18 cellular contexts compared by ENCODE assay signal in genomic region chr7:134823400-134823799, GRCh38. TPM values are rescaled to one million over a fixed set of nuclear protein-coding genes. Genes with fewer than 3 reads are reported as not detected.
DNase-seq lines count a peak whose midpoint lies in the region; ATAC-seq and TF ChIP-seq lines count a peak whose summit lies in the region.
"Had no signal": no experiment of that assay in that cellular context is flagged by ENCODE, and none has a peak within 500 bp of the region (broad histone marks: within the 10 kb centered on the region; RNA-seq: fewer than 3 reads in every experiment).

No MANE protein-coding gene starts in this region.

- peak overlapping the region; percentile 92 to 93 for H3K27ac ChIP-seq in thoracic aorta
- no peak overlapping the region for H3K27ac ChIP-seq in CD4-positive, alpha-beta memory T cell (ENCODE audit: low read depth, low read length)

- no peaks in the 10 kb centered on the region for H3K9me3 ChIP-seq in thoracic aorta
- H3K9me3 ChIP-seq in CD4-positive, alpha-beta memory T cell (ENCODE audit: control insufficient read depth in 1 of 2, low read length in 2 of 2), result no peaks in the 10 kb centered on the region

- DNase-seq in HFFc6 (peak; percentile 64), chondrocyte (ENCODE audit: low spot score) (no peak), hepatic stellate cell (ENCODE audit: low spot score) (peak; percentile 22), thoracic aorta (ENCODE audit: low spot score) (no peak), globus pallidus (ENCODE audit: low spot score) (no peak)
- no peak for DNase-seq in CD4-positive, alpha-beta memory T cell
- no peak for DNase-seq in activated CD4-positive, alpha-beta T cell treated with anti-CD3 and anti-CD28 coated beads, Interleukin-2, amount 10 ng/mL, durations not matched to agents 24 days and 14 days
- DNase-seq: activated CD4-positive, alpha-beta T cell treated with anti-CD3 and anti-CD28 coated beads, Interleukin-2, amount 50 U/mL, for 48 hours; activated T-cell treated with anti-CD3 and anti-CD28 coated beads, Interleukin-2, amount 50 U/mL, for 72 hours; erythroblast; NCI-H1436; NCI-H2227 treated with DMSO at 0.1 percent for 48 hours; SHP77; small intestine; stimulated activated naive CD8-positive, alpha-beta T cell treated with anti-CD3 and anti-CD28 coated beads, Interleukin-15, Interleukin-2, amounts not matched to agents 100 U/mL and 50 U/mL, for 24 hours had no signal

- H3K9me3 Mint-ChIP-seq in HFFc6 (peaks cover 29% of the 10 kb centered on the region), chondrocyte (ENCODE audit: low read depth) (no peaks in the 10 kb centered on the region)
- no peaks in the 10 kb centered on the region for H3K9me3 Mint-ChIP-seq in CD4-positive, alpha-beta memory T cell
- H3K9me3 Mint-ChIP-seq in activated CD4-positive, alpha-beta T cell treated with anti-CD3 and anti-CD28 coated beads, Interleukin-2, amount 10 ng/mL, durations not matched to agents 24 days and 14 days, result no peaks in the 10 kb centered on the region
- H3K9me3 Mint-ChIP-seq: activated T-cell treated with anti-CD3 and anti-CD28 coated beads, Interleukin-2, amount 50 U/mL, for 72 hours had no signal

- no peaks in the 10 kb centered on the region for H3K36me3 ChIP-seq in thoracic aorta
- no peaks in the 10 kb centered on the region for H3K36me3 ChIP-seq in CD4-positive, alpha-beta memory T cell (ENCODE audit: insufficient read depth, low read length)

- H3K4me3 Mint-ChIP-seq in HFFc6, result peak overlapping the region; percentile 75
- H3K4me3 Mint-ChIP-seq in chondrocyte (ENCODE audit: unreplicated experiment), result peak overlapping the region; percentile 9
- no peak overlapping the region for H3K4me3 Mint-ChIP-seq in CD4-positive, alpha-beta memory T cell
- no peak overlapping the region for H3K4me3 Mint-ChIP-seq in activated CD4-positive, alpha-beta T cell treated with anti-CD3 and anti-CD28 coated beads, Interleukin-2, amount 10 ng/mL, durations not matched to agents 24 days and 14 days
- H3K4me3 Mint-ChIP-seq: activated T-cell treated with anti-CD3 and anti-CD28 coated beads, Interleukin-2, amount 50 U/mL, for 72 hours had no signal

- POLR2A ChIA-PET in CD4-positive, alpha-beta memory T cell (lab: Charles Lee; ENCODE audit: partially characterized antibody), result no interaction called here

- peaks cover 50 to 90% of the 10 kb centered on the region in 2 donors for H3K4me1 ChIP-seq in thoracic aorta (ENCODE audit: control insufficient read depth in 1 of 2, low read depth in 2 of 2)
- H3K4me1 ChIP-seq in CD4-positive, alpha-beta memory T cell (ENCODE audit: insufficient read depth, low read length), result no peaks in the 10 kb centered on the region

- no peak for TF ChIP-seq CTCF in HFFc6 (IDR thresholded peaks at IDR 0.05)
- TF ChIP-seq CTCF in chondrocyte (IDR thresholded peaks at IDR 0.05), result no peak
- TF ChIP-seq CTCF in thoracic aorta (IDR thresholded peaks at IDR 0.05), result no peak

- H3K27ac Mint-ChIP-seq in HFFc6 (peak overlapping the region; percentile 85), chondrocyte (ENCODE audit: unreplicated experiment) (peak overlapping the region; percentile 97)
- no peak overlapping the region for H3K27ac Mint-ChIP-seq in CD4-positive, alpha-beta memory T cell
- no peak overlapping the region for H3K27ac Mint-ChIP-seq in activated CD4-positive, alpha-beta T cell treated with anti-CD3 and anti-CD28 coated beads, Interleukin-2, amount 10 ng/mL, durations not matched to agents 24 days and 14 days
- H3K27ac Mint-ChIP-seq: activated T-cell treated with anti-CD3 and anti-CD28 coated beads, Interleukin-2, amount 50 U/mL, for 72 hours had no signal

- H3K27me3 Mint-ChIP-seq in HFFc6 (ENCODE audit: insufficient read depth), result peaks cover 57% of the 10 kb centered on the region
- H3K27me3 Mint-ChIP-seq in chondrocyte (ENCODE audit: low read depth), result no peaks in the 10 kb centered on the region
- H3K27me3 Mint-ChIP-seq in CD4-positive, alpha-beta memory T cell, result peaks cover 2% of the 10 kb centered on the region in 2 donors
- no peaks in the 10 kb centered on the region for H3K27me3 Mint-ChIP-seq in activated CD4-positive, alpha-beta T cell treated with anti-CD3 and anti-CD28 coated beads, Interleukin-2, amount 10 ng/mL, durations not matched to agents 24 days and 14 days

- H3K4me3 ChIP-seq in thoracic aorta, result no peak overlapping the region
- no peak overlapping the region for H3K4me3 ChIP-seq in CD4-positive, alpha-beta memory T cell (ENCODE audit: low read length in 2 of 2)
- H3K4me3 ChIP-seq: K562, lung had no signal

- intact Hi-C loops in CD4-positive, alpha-beta memory T cell (cut with micrococcal nuclease), result no loop called here
- intact Hi-C loops in activated CD4-positive, alpha-beta T cell treated with anti-CD3 and anti-CD28 coated beads, Interleukin-2, amount 10 ng/mL, durations not matched to agents 24 days and 14 days (cut with micrococcal nuclease), result no loop called here

- no peak for ATAC-seq in thoracic aorta (ENCODE audit: insufficient number of reproducible peaks, low FRiP score, low read depth)
- no peak for ATAC-seq in HG03378 (IDR thresholded peaks at IDR 0.05; ENCODE audit: unreplicated experiment)
- ATAC-seq: activated T-cell treated with anti-CD3 and anti-CD28 coated beads, Interleukin-2, amount 50 U/mL, for 72 hours; K562; stimulated activated naive CD8-positive, alpha-beta T cell treated with anti-CD3 and anti-CD28 coated beads, Interleukin-15, Interleukin-2, amounts not matched to agents 100 U/mL and 50 U/mL, for 24 hours had no signal

- H3K36me3 Mint-ChIP-seq in HFFc6 (ENCODE audit: low read depth), result peaks cover 82% of the 10 kb centered on the region
- peaks cover 42% of the 10 kb centered on the region for H3K36me3 Mint-ChIP-seq in chondrocyte (ENCODE audit: low read depth)
- no peaks in the 10 kb centered on the region for H3K36me3 Mint-ChIP-seq in CD4-positive, alpha-beta memory T cell
- H3K36me3 Mint-ChIP-seq in activated CD4-positive, alpha-beta T cell treated with anti-CD3 and anti-CD28 coated beads, Interleukin-2, amount 10 ng/mL, durations not matched to agents 24 days and 14 days (ENCODE audit: low read depth), result no peaks in the 10 kb centered on the region

- peaks cover 92% of the 10 kb centered on the region for H3K4me1 Mint-ChIP-seq in HFFc6 (ENCODE audit: low read depth)
- peaks cover 92% of the 10 kb centered on the region for H3K4me1 Mint-ChIP-seq in chondrocyte (ENCODE audit: low read depth)
- no peaks in the 10 kb centered on the region for H3K4me1 Mint-ChIP-seq in CD4-positive, alpha-beta memory T cell
- no peaks in the 10 kb centered on the region for H3K4me1 Mint-ChIP-seq in activated CD4-positive, alpha-beta T cell treated with anti-CD3 and anti-CD28 coated beads, Interleukin-2, amount 10 ng/mL, durations not matched to agents 24 days and 14 days

- CTCF ChIA-PET in CD4-positive, alpha-beta memory T cell (lab: Charles Lee; ENCODE audit: partially characterized antibody), result no interaction called here

- no peaks in the 10 kb centered on the region for H3K27me3 ChIP-seq in thoracic aorta (replicated peaks; ENCODE audit: insufficient read depth)
- H3K27me3 ChIP-seq in CD4-positive, alpha-beta memory T cell (ENCODE audit: insufficient read depth, low read length), result no peaks in the 10 kb centered on the region

RNA-seq across cellular contexts. Expression of gene CALD1, which starts 44.0 kb away (rescaled TPM):
- 1,000 to 10,000 TPM; 1,066 to 1,726 (median 1,102) TPM for total RNA-seq in HFFc6 (2021; fragmentation: NEBNext Ultra II Directional; extraction: Animal tissue kit (Norgen Biotek cat#: 25700))
- total RNA-seq in chondrocyte (1,623 to 1,979 TPM (median 1,941 TPM) in 3 replicates), thoracic aorta (1,000 to 10,000 TPM in 1 of 2 donors, 100 to 1,000 TPM in 1; 912 to 1,038 TPM)
- not detected for total RNA-seq in CD4-positive, alpha-beta memory T cell
- polyA plus RNA-seq in CD4-positive, alpha-beta memory T cell, result under 1 TPM in 1 of 2 donors, not detected in 1; 0.13 TPM
- 7.2 and 8.2 TPM in 2 replicates for total RNA-seq in activated CD4-positive, alpha-beta T cell treated with anti-CD3 and anti-CD28 coated beads, Interleukin-2, amount 10 ng/mL, durations not matched to agents 24 days and 14 days
- polyA plus RNA-seq: K562 had no signal

Comparison
In these comparisons a context has a peak if more than half of its experiments do, and no peak if none do; other contexts are left out.
1. DNase-seq: peak in HFFc6 (single experiment) and hepatic stellate cell (single experiment); none in chondrocyte (single experiment), thoracic aorta (single experiment), globus pallidus (single experiment), CD4-positive, alpha-beta memory T cell (0 of 5) and activated CD4-positive, alpha-beta T cell treated with anti-CD3 and anti-CD28 coated beads, Interleukin-2, amount 10 ng/mL, durations not matched to agents 24 days and 14 days (single experiment).
2. H3K27ac Mint-ChIP-seq: peak in HFFc6 (single experiment) and chondrocyte (single experiment); none in CD4-positive, alpha-beta memory T cell (0 of 7) and activated CD4-positive, alpha-beta T cell treated with anti-CD3 and anti-CD28 coated beads, Interleukin-2, amount 10 ng/mL, durations not matched to agents 24 days and 14 days (single experiment).
3. H3K4me3 Mint-ChIP-seq: peak in HFFc6 (single experiment) and chondrocyte (single experiment); none in CD4-positive, alpha-beta memory T cell (0 of 8) and activated CD4-positive, alpha-beta T cell treated with anti-CD3 and anti-CD28 coated beads, Interleukin-2, amount 10 ng/mL, durations not matched to agents 24 days and 14 days (single experiment).
4. RNA of gene CALD1, which starts 44.0 kb away (total RNA-seq): 1,623 to 1,979 TPM in chondrocyte, 1,066 to 1,726 TPM in HFFc6 and 912 to 1,038 TPM in thoracic aorta; 7.2 to 8.2 TPM in activated CD4-positive, alpha-beta T cell treated with anti-CD3 and anti-CD28 coated beads, Interleukin-2, amount 10 ng/mL, durations not matched to agents 24 days and 14 days and not detected in CD4-positive, alpha-beta memory T cell; every median in the first group is over 10 times any median in the second.